In genomic region chr9:106668534-106668933, GRCh38 we compare ENCODE assay signal across 27 cellular contexts.
"Had no signal": no experiment of that assay in that cellular context is flagged by ENCODE, and none has a peak within 500 bp of the region (broad histone marks: within the 10 kb centered on the region; RNA-seq: fewer than 3 reads in every experiment).

No MANE protein-coding gene starts in this region.

- H3K27ac ChIP-seq: ascending aorta, breast epithelium, cardiac muscle cell, colonic mucosa, epithelial cell of prostate had no signal

- H3K9me3 ChIP-seq: ascending aorta, breast epithelium, colonic mucosa had no signal

- H3K36me3 ChIP-seq: ascending aorta, breast epithelium, cardiac muscle cell, colonic mucosa had no signal

- H3K4me1 ChIP-seq: ascending aorta, breast epithelium, colonic mucosa had no signal

- FAIRE-seq: endothelial cell of umbilical vein, frontal cortex had no signal

- H3K27me3 ChIP-seq: ascending aorta, breast epithelium, cardiac muscle cell, colonic mucosa had no signal

- H3K4me3 ChIP-seq: ascending aorta, breast epithelium, cardiac muscle cell, colonic mucosa had no signal

- ATAC-seq: activated CD4-positive, CD25-positive, alpha-beta regulatory T cell treated with anti-CD3 and anti-CD28 coated beads, Interleukin-2, amount 50 U/mL, for 24 hours; activated naive CD4-positive, alpha-beta T cell treated with anti-CD3 and anti-CD28 coated beads, Interleukin-2, amount 50 U/mL, for 72 hours; activated T-cell treated with anti-CD3 and anti-CD28 coated beads, Interleukin-2, amount 50 U/mL, for 72 hours had no signal

- DNase-seq: activated B cell treated with CpG ODN at 0.5 μM for 24 hours; activated CD4-positive, alpha-beta memory T cell treated with anti-CD3 and anti-CD28 coated beads, Interleukin-2, amount 10 ng/mL, durations not matched to agents 7 days and 5 days; activated CD4-positive, alpha-beta T cell treated with anti-CD3 and anti-CD28 coated beads, Interleukin-2, amount 10 ng/mL, durations not matched to agents 24 days and 14 days; activated CD4-positive, alpha-beta T cell treated with anti-CD3 and anti-CD28 coated beads, Interleukin-2, amount 50 U/mL, for 4 hours; activated CD8-positive, alpha-beta memory T cell treated with anti-CD3 and anti-CD28 coated beads, Interleukin-2, amount 50 U/mL, for 48 hours; activated gamma-delta T cell; activated naive CD4-positive, alpha-beta T cell; activated naive CD4-positive, alpha-beta T cell treated with anti-CD3 and anti-CD28 coated beads, Interleukin-2, amount 10 ng/mL, durations not matched to agents 7 days and 5 days; activated naive CD8-positive, alpha-beta T cell treated with anti-CD3 and anti-CD28 coated beads, Interleukin-2, amount 10 ng/mL, durations not matched to agents 7 days and 5 days; activated T-cell treated with anti-CD3 and anti-CD28 coated beads for 4 hours; activated T-cell treated with anti-CD3 and anti-CD28 coated beads, Interleukin-2, amount 50 U/mL, for 24 hours; activated T-cell treated with anti-CD3 and anti-CD28 coated beads, Interleukin-2, amount 50 U/mL, for 72 hours; central memory CD4-positive, alpha-beta T cell; cerebellar nuclear complex; colonic mucosa; effector CD8-positive, alpha-beta T cell; foreskin fibroblast; head of caudate nucleus; T-helper 2 cell had no signal
